Comparison of ENCODE assay signal across 24 cellular contexts in genomic region chr20:1373036-1373435, GRCh38. TPM values are rescaled to one million over a fixed set of nuclear protein-coding genes. Genes with fewer than 3 reads are reported as not detected.
DNase-seq lines count a peak whose midpoint lies in the region; ATAC-seq, FAIRE-seq and TF ChIP-seq lines count a peak whose summit lies in the region.
"Had no signal": no experiment of that assay in that cellular context is flagged by ENCODE, and none has a peak within 500 bp of the region (broad histone marks: within the 10 kb centered on the region; RNA-seq: fewer than 3 reads in every experiment).

No MANE protein-coding gene starts in this region.

- H4K20me1 ChIP-seq in endothelial cell of umbilical vein (replicated peaks; ENCODE audit: control insufficient read depth, extremely low read depth, insufficient read depth, low read length) = peaks cover 3% of the 10 kb centered on the region

- H3K4me1 Mint-ChIP-seq in CD4-positive, CD25-positive, alpha-beta regulatory T cell = peaks cover 24 to 57% (median 50%) of the 10 kb centered on the region in 4 donors
- H3K4me1 Mint-ChIP-seq in HFFc6 (ENCODE audit: low read depth) = peaks cover 91% of the 10 kb centered on the region

- H3K27ac ChIP-seq in CD4-positive, CD25-positive, alpha-beta regulatory T cell (ENCODE audit: insufficient read depth, low read length, poor library complexity, severe bottlenecking) = peak overlapping the region; percentile 8
- H3K27ac ChIP-seq in endothelial cell of umbilical vein (ENCODE audit: insufficient read depth, low read depth, low read length) = peak overlapping the region; percentile 83
- H3K27ac ChIP-seq in neutrophil = peak overlapping the region; percentile 88
- H3K27ac ChIP-seq: pancreas, tibial artery had no signal

- no peaks in the 10 kb centered on the region for H3K27me3 Mint-ChIP-seq in CD4-positive, CD25-positive, alpha-beta regulatory T cell
- no peaks in the 10 kb centered on the region; the same call in 1 of the 2 replicates for H3K27me3 Mint-ChIP-seq in HFFc6 (ENCODE audit: insufficient read depth)
- H3K27me3 Mint-ChIP-seq: CD8-positive, alpha-beta memory T cell; natural killer cell treated with Interleukin-12 subunit alpha and Interleukin-12 subunit beta and Interleukin-15 and Interleukin-18, amount 100 ng/mL, for 72 hours had no signal

- peaks cover 35% of the 10 kb centered on the region for H3K36me3 Mint-ChIP-seq in CD4-positive, CD25-positive, alpha-beta regulatory T cell
- H3K36me3 Mint-ChIP-seq in HFFc6 (ENCODE audit: low read depth) = peaks cover 28% of the 10 kb centered on the region

- ATAC-seq in CD4-positive, CD25-positive, alpha-beta regulatory T cell (ENCODE audit: low read depth in 2 of 2) = no peak
- no peak for ATAC-seq in HG03175 (IDR thresholded peaks at IDR 0.05; ENCODE audit: unreplicated experiment)
- ATAC-seq: natural killer cell treated with Interleukin-12 subunit alpha and Interleukin-12 subunit beta and Interleukin-15 and Interleukin-18, amount 100 ng/mL, for 72 hours; pancreas; WTC11 had no signal

- H2AFZ ChIP-seq in endothelial cell of umbilical vein (ENCODE audit: low read depth, low read length) = no peak overlapping the region

- CTCF ChIA-PET in endothelial cell of umbilical vein (lab: Charles Lee) = interaction anchor here (0.9 to 2.9 kb wide), 5 partner anchors 41 to 65 kb away, joined by 3 to 22 read pairs (median 6); no protein-coding TSS in a partner anchor

- no peak overlapping the region for H3K4me3 Mint-ChIP-seq in CD4-positive, CD25-positive, alpha-beta regulatory T cell
- no peak overlapping the region for H3K4me3 Mint-ChIP-seq in HFFc6
- H3K4me3 Mint-ChIP-seq: CD8-positive, alpha-beta memory T cell; natural killer cell treated with Interleukin-12 subunit alpha and Interleukin-12 subunit beta and Interleukin-15 and Interleukin-18, amount 100 ng/mL, for 72 hours; WTC11 had no signal

- DNase-seq in CD4-positive, CD25-positive, alpha-beta regulatory T cell = no peak
- DNase-seq in HFFc6 (no peak), endothelial cell of umbilical vein (ENCODE audit: low read depth, low spot score) (no peak), SIG-M5 treated with dmso at 0.1 percent for 504 hours (lab: John Stamatoyannopoulos, UW; ENCODE audit: unreplicated experiment) (no peak), inferior parietal cortex (ENCODE audit: extremely low spot score) (no peak)
- DNase-seq: activated CD4-positive, alpha-beta T cell treated with anti-CD3 and anti-CD28 coated beads, Interleukin-2, amount 50 U/mL, for 1 hour; CD8-positive, alpha-beta memory T cell; DMS153; glutamatergic neuron; kidney glomerular epithelial cell; MG63; NCI-H1417 treated with DMSO at 0.1 percent for 48 hours; NCI-H2081 treated with DMSO at 0.1 percent for 48 hours; NCI-H345; pancreas; stimulated activated CD4-positive, alpha-beta T cell treated with anti-CD3 and anti-CD28 coated beads, Interleukin-4, amount 100 ng/mL, for 4 hours; stimulated activated naive CD4-positive, alpha-beta T cell treated with Interleukin-2 at 50 U/mL for 16 hours; T1000; tibial artery had no signal

- peak overlapping the region; percentile 13 for H3K4me2 ChIP-seq in endothelial cell of umbilical vein (ENCODE audit: insufficient read depth, low read length)

- no peaks in the 10 kb centered on the region for H3K9me3 Mint-ChIP-seq in CD4-positive, CD25-positive, alpha-beta regulatory T cell
- no peaks in the 10 kb centered on the region for H3K9me3 Mint-ChIP-seq in HFFc6
- H3K9me3 Mint-ChIP-seq: CD8-positive, alpha-beta memory T cell; natural killer cell treated with Interleukin-12 subunit alpha and Interleukin-12 subunit beta and Interleukin-15 and Interleukin-18, amount 100 ng/mL, for 72 hours; WTC11 had no signal

- H3K79me2 ChIP-seq in endothelial cell of umbilical vein (ENCODE audit: control insufficient read depth, insufficient read depth, low read length) = peaks cover 92% of the 10 kb centered on the region

- H3K27me3 ChIP-seq in CD4-positive, CD25-positive, alpha-beta regulatory T cell (ENCODE audit: control insufficient read depth, insufficient read depth, low read length) = no peaks in the 10 kb centered on the region
- H3K27me3 ChIP-seq in endothelial cell of umbilical vein (ENCODE audit: control insufficient read depth in 2 of 2, insufficient read depth in 2 of 2, low read length in 2 of 2) (no peaks in the 10 kb centered on the region), neutrophil (no peaks in the 10 kb centered on the region)
- H3K27me3 ChIP-seq: MG63, pancreas, right atrium auricular region, tibial artery had no signal

- no peak for TF ChIP-seq CTCF in HFFc6 (IDR thresholded peaks at IDR 0.05)
- no peak for TF ChIP-seq CTCF in endothelial cell of umbilical vein (IDR thresholded peaks at IDR 0.05; ENCODE audit: extremely low read depth in 1 of 2, insufficient read depth in 1 of 2, low read depth in 1 of 2, low read length in 2 of 2)
- TF ChIP-seq CTCF in neutrophil (IDR thresholded peaks at IDR 0.05) = no peak

- H3K36me3 ChIP-seq in CD4-positive, CD25-positive, alpha-beta regulatory T cell (ENCODE audit: control insufficient read depth, insufficient read depth, low read length) = peaks cover 64% of the 10 kb centered on the region
- H3K36me3 ChIP-seq in endothelial cell of umbilical vein (ENCODE audit: control insufficient read depth in 2 of 2, extremely low read depth in 1 of 2, insufficient read depth in 2 of 2, low read length in 2 of 2) (peaks cover 19 to 25% of the 10 kb centered on the region in 2 experiments), neutrophil (peaks cover 56% of the 10 kb centered on the region)

- dilution Hi-C loops in endothelial cell of umbilical vein (cut with MboI; ENCODE audit: extremely low pct_ligation_motif_present, low sequenced_read_pairs) = no loop called here

- H3K9me3 ChIP-seq in CD4-positive, CD25-positive, alpha-beta regulatory T cell (ENCODE audit: control insufficient read depth in 2 of 2, low read length in 2 of 2) = no peaks in the 10 kb centered on the region
- no peaks in the 10 kb centered on the region for H3K9me3 ChIP-seq in endothelial cell of umbilical vein (replicated peaks; ENCODE audit: control insufficient read depth, insufficient read depth, low read length)
- H3K9me3 ChIP-seq in neutrophil = no peaks in the 10 kb centered on the region
- H3K9me3 ChIP-seq: MG63, pancreas, right atrium auricular region, tibial artery had no signal

- intact Hi-C loops in endothelial cell of umbilical vein (cut with micrococcal nuclease) = loop anchor here (1.0 kb wide), 1 partner anchor 64 kb away; no protein-coding TSS in a partner anchor

- H3K9ac ChIP-seq in endothelial cell of umbilical vein (replicated peaks; ENCODE audit: extremely low read depth, insufficient read depth, low read length) = no peak overlapping the region

- TF ChIP-seq POLR2A in endothelial cell of umbilical vein (IDR thresholded peaks at IDR 0.05; ENCODE audit: low read depth, low read length) = no peak

- no TSS peak for BruUV-seq in endothelial cell of umbilical vein (replicated peaks; lab: Mats Ljungman, UMichigan)

- peaks cover 14% of the 10 kb centered on the region for H3K4me1 ChIP-seq in CD4-positive, CD25-positive, alpha-beta regulatory T cell (ENCODE audit: control insufficient read depth, insufficient read depth, low read length, poor library complexity, severe bottlenecking)
- H3K4me1 ChIP-seq in endothelial cell of umbilical vein (ENCODE audit: control insufficient read depth, extremely low read depth, insufficient read depth, low read length) (peaks cover 86% of the 10 kb centered on the region), neutrophil (ENCODE audit: control insufficient read depth in 1 of 2, insufficient read depth in 1 of 2, low read depth in 1 of 2, low read length in 1 of 2) (peaks cover 86 to 87% of the 10 kb centered on the region in 2 experiments)

- peak overlapping the region; percentile 7 to 62 (median 42) for H3K27ac Mint-ChIP-seq in CD4-positive, CD25-positive, alpha-beta regulatory T cell
- H3K27ac Mint-ChIP-seq in HFFc6 = peak overlapping the region; percentile 35; the same call in 1 of the 2 replicates
- H3K27ac Mint-ChIP-seq: WTC11 had no signal

- POLR2A ChIA-PET in endothelial cell of umbilical vein (lab: Charles Lee) = interaction anchor here (0.6 to 1.9 kb wide), 2 partner anchors 17 to 58 kb away, joined by 3 to 4 read pairs; no protein-coding TSS in a partner anchor

- no peak overlapping the region for H3K4me3 ChIP-seq in CD4-positive, CD25-positive, alpha-beta regulatory T cell (ENCODE audit: low read depth, low read length)
- H3K4me3 ChIP-seq in endothelial cell of umbilical vein (replicated peaks in 1 of 3; ENCODE audit: insufficient read depth in 1 of 3, low read depth in 1 of 3, low read length in 3 of 3) (no peak overlapping the region), neutrophil (ENCODE audit: low read depth in 1 of 2, low read length in 1 of 2) (no peak overlapping the region)
- H3K4me3 ChIP-seq: MG63, pancreas, right atrium auricular region, tibial artery had no signal

- H3K9me1 ChIP-seq in endothelial cell of umbilical vein (replicated peaks; ENCODE audit: control insufficient read depth, extremely low read depth, insufficient read depth, low read length) = no peaks in the 10 kb centered on the region

- FAIRE-seq in endothelial cell of umbilical vein (lab: Jason Lieb, UNC) = no peak
- FAIRE-seq: pancreas had no signal

RNA-seq across cellular contexts. Expression of gene FKBP1A, which starts 19.8 kb away (rescaled TPM):
- total RNA-seq in CD4-positive, CD25-positive, alpha-beta regulatory T cell = 84.3 TPM
- polyA plus RNA-seq in CD4-positive, CD25-positive, alpha-beta regulatory T cell = 10 to 100 TPM; 49.1 to 72.4 (median 59.4) TPM
- total RNA-seq in HFFc6 (2021; fragmentation: NEBNext Ultra II Directional; extraction: Animal tissue kit (Norgen Biotek cat#: 25700)) = 100 to 1,000 TPM; 437 to 543 (median 491) TPM
- 968 and 982 TPM in 2 replicates for total RNA-seq in endothelial cell of umbilical vein
- polyA plus RNA-seq in endothelial cell of umbilical vein = 1,861 and 1,972 TPM in 2 replicates
- polyA plus RNA-seq in endothelial cell of umbilical vein (2011; cell fraction: cytosol; rRNA removed) = 1,632 and 1,874 TPM in 2 replicates
- 571 and 678 TPM in 2 replicates for polyA plus RNA-seq in endothelial cell of umbilical vein (2011; cell fraction: nucleus; rRNA removed)
- polyA plus RNA-seq in endothelial cell of umbilical vein (2012) = 1,466 and 1,504 TPM in 2 replicates
- polyA minus RNA-seq in endothelial cell of umbilical vein = 1,622 and 1,688 TPM in 2 replicates
- 59.7 TPM for polyA minus RNA-seq in endothelial cell of umbilical vein (2011; cell fraction: cytosol; rRNA and poly(A)+ RNA removed)
- polyA minus RNA-seq in endothelial cell of umbilical vein (2011; cell fraction: nucleus; rRNA and poly(A)+ RNA removed) = 209 and 300 TPM in 2 replicates

RNA-seq across cellular contexts. Expression of gene SDCBP2, which starts 44.1 kb away (rescaled TPM):
- 1.2 TPM for total RNA-seq in CD4-positive, CD25-positive, alpha-beta regulatory T cell
- 1 to 10 TPM; 1.6 to 4.3 (median 3.4) TPM for polyA plus RNA-seq in CD4-positive, CD25-positive, alpha-beta regulatory T cell
- total RNA-seq in HFFc6 (2021; fragmentation: NEBNext Ultra II Directional; extraction: Animal tissue kit (Norgen Biotek cat#: 25700)) = 1 to 10 TPM in 1 of 6 experiments, under 1 TPM in 5; 0.51 to 1.5 (median 0.76) TPM
- total RNA-seq in endothelial cell of umbilical vein = 5.5 and 9.0 TPM in 2 replicates
- polyA plus RNA-seq in endothelial cell of umbilical vein = 5.8 and 6.9 TPM in 2 replicates
- polyA plus RNA-seq in endothelial cell of umbilical vein (2011; cell fraction: cytosol; rRNA removed) = 4.6 and 5.5 TPM in 2 replicates
- 11.0 and 11.4 TPM in 2 replicates for polyA plus RNA-seq in endothelial cell of umbilical vein (2011; cell fraction: nucleus; rRNA removed)
- polyA plus RNA-seq in endothelial cell of umbilical vein (2012) = 3.1 and 4.8 TPM in 2 replicates
- polyA minus RNA-seq in endothelial cell of umbilical vein = 1.2 and 2.7 TPM in 2 replicates
- polyA minus RNA-seq in endothelial cell of umbilical vein (2011; cell fraction: cytosol; rRNA and poly(A)+ RNA removed) = not detected
- polyA minus RNA-seq in endothelial cell of umbilical vein (2011; cell fraction: nucleus; rRNA and poly(A)+ RNA removed) = 2.2 and 2.3 TPM in 2 replicates

Comparison
In these comparisons a context has a peak if more than half of its experiments do, and no peak if none do; other contexts are left out.
1. H3K27ac ChIP-seq: peak in every context shown above with its lines; median percentile 88 in neutrophil; 83 in endothelial cell of umbilical vein; 8 in CD4-positive, CD25-positive, alpha-beta regulatory T cell.